ENCODE assay signal across 15 cellular contexts in genomic region chr6:107082045-107082444, GRCh38. TPM values are rescaled to one million over a fixed set of nuclear protein-coding genes. Genes with fewer than 3 reads are reported as not detected.
DNase-seq lines count a peak whose midpoint lies in the region; ATAC-seq and TF ChIP-seq lines count a peak whose summit lies in the region.
"Had no signal": no experiment of that assay in that cellular context is flagged by ENCODE, and none has a peak within 500 bp of the region (broad histone marks: within the 10 kb centered on the region; RNA-seq: fewer than 3 reads in every experiment).

No MANE protein-coding gene starts in this region.

- H3K4me3 ChIP-seq in fibroblast of villous mesenchyme (ENCODE audit: low read depth, low read length), result no peak overlapping the region
- H3K4me3 ChIP-seq in psoas muscle, result no peak overlapping the region
- H3K4me3 ChIP-seq: hepatocyte, ovary, transverse colon had no signal

- H3K4me1 Mint-ChIP-seq in activated T-cell treated with anti-CD3 and anti-CD28 coated beads, Interleukin-2, amount 50 U/mL, for 24 hours (ENCODE audit: low read depth), result peaks cover 3% of the 10 kb centered on the region

- intact Hi-C loops in psoas muscle (cut with DNase I), result no loop called here

- H3K4me1 ChIP-seq in psoas muscle, result no peaks in the 10 kb centered on the region
- H3K4me1 ChIP-seq: transverse colon had no signal

- no peaks in the 10 kb centered on the region for H3K27me3 ChIP-seq in psoas muscle (ENCODE audit: insufficient read depth in 3 of 3, low read length in 2 of 3)
- H3K27me3 ChIP-seq: hepatocyte, ovary, transverse colon had no signal

- DNase-seq in RPMI7951 (ENCODE audit: low read depth) (peak; percentile 14), fibroblast of villous mesenchyme (ENCODE audit: low read depth) (peak; percentile 49), psoas muscle (no peak), NCI-H1092 treated with DMSO at 0.1 percent for 48 hours (lab: John Stamatoyannopoulos, UW) (no peak), NCI-H1436 (lab: John Stamatoyannopoulos, UW) (no peak)
- DNase-seq in activated T-cell treated with anti-CD3 and anti-CD28 coated beads, Interleukin-2, amount 50 U/mL, for 24 hours, result no peak
- DNase-seq: activated CD8-positive, alpha-beta T cell treated with anti-CD3 and anti-CD28 coated beads for 36 hours; activated naive CD4-positive, alpha-beta T cell treated with anti-CD3 and anti-CD28 coated beads for 36 hours; CD4-positive, alpha-beta T cell; NCI-H1105; NCI-H446; ovary; T1000; transverse colon had no signal

- peaks cover 4% of the 10 kb centered on the region for H3K9me3 Mint-ChIP-seq in activated T-cell treated with anti-CD3 and anti-CD28 coated beads, Interleukin-2, amount 50 U/mL, for 24 hours
- H3K9me3 Mint-ChIP-seq: CD4-positive, alpha-beta T cell had no signal

- TF ChIP-seq CTCF in fibroblast of villous mesenchyme (IDR thresholded peaks at IDR 0.05; ENCODE audit: insufficient read depth, low read depth, low read length) (no peak), psoas muscle (IDR thresholded peaks at IDR 0.05) (no peak)

- H3K36me3 ChIP-seq in psoas muscle (ENCODE audit: insufficient read depth in 1 of 2, low read depth in 1 of 2), result no peaks in the 10 kb centered on the region
- H3K36me3 ChIP-seq: ovary, transverse colon had no signal

- no peak overlapping the region for H3K27ac Mint-ChIP-seq in activated T-cell treated with anti-CD3 and anti-CD28 coated beads, Interleukin-2, amount 50 U/mL, for 24 hours
- H3K27ac Mint-ChIP-seq: activated CD8-positive, alpha-beta T cell treated with anti-CD3 and anti-CD28 coated beads for 36 hours; activated naive CD4-positive, alpha-beta T cell treated with anti-CD3 and anti-CD28 coated beads for 36 hours; CD4-positive, alpha-beta T cell had no signal

- WGBS in psoas muscle, 3 donors, result 24 to 33% (median 27%) methylated on average over 4 of the region's 4 CpGs

- no peaks in the 10 kb centered on the region for H3K27me3 Mint-ChIP-seq in activated T-cell treated with anti-CD3 and anti-CD28 coated beads, Interleukin-2, amount 50 U/mL, for 24 hours
- H3K27me3 Mint-ChIP-seq: activated CD8-positive, alpha-beta T cell treated with anti-CD3 and anti-CD28 coated beads for 36 hours; CD4-positive, alpha-beta T cell had no signal

- peak; percentile 35 to 74 (median 56) for ATAC-seq in psoas muscle
- ATAC-seq: activated CD8-positive, alpha-beta T cell treated with anti-CD3 and anti-CD28 coated beads for 36 hours had no signal

- no peak overlapping the region for H3K4me3 Mint-ChIP-seq in activated T-cell treated with anti-CD3 and anti-CD28 coated beads, Interleukin-2, amount 50 U/mL, for 24 hours
- H3K4me3 Mint-ChIP-seq: activated CD8-positive, alpha-beta T cell treated with anti-CD3 and anti-CD28 coated beads for 36 hours; activated naive CD4-positive, alpha-beta T cell treated with anti-CD3 and anti-CD28 coated beads for 36 hours; CD4-positive, alpha-beta T cell had no signal

- no peak overlapping the region for H3K27ac ChIP-seq in psoas muscle
- H3K27ac ChIP-seq: hepatocyte, ovary, transverse colon had no signal

- H3K36me3 Mint-ChIP-seq in activated T-cell treated with anti-CD3 and anti-CD28 coated beads, Interleukin-2, amount 50 U/mL, for 24 hours (ENCODE audit: low read depth), result peaks cover 29% of the 10 kb centered on the region

- H3K9me3 ChIP-seq in psoas muscle, result no peaks in the 10 kb centered on the region
- H3K9me3 ChIP-seq: ovary had no signal

RNA-seq across cellular contexts. Expression of gene BEND3, which starts 33.3 kb away (rescaled TPM):
- 0.98 and 1.1 TPM in 2 replicates for total RNA-seq in RPMI7951 (2014; rRNA removed; shearing (Covaris generic))
- 3.5 and 4.2 TPM in 2 replicates for total RNA-seq in fibroblast of villous mesenchyme
- total RNA-seq in psoas muscle, result 1 to 10 TPM; 1.6 to 3.8 (median 1.7) TPM
- polyA plus RNA-seq in psoas muscle, result 1 to 10 TPM in 2 of 3 donors, under 1 TPM in 1; 0.52 to 2.0 (median 1.0) TPM

RNA-seq across cellular contexts. Expression of gene MTRES1, which starts 54.0 kb away (rescaled TPM):
- total RNA-seq in RPMI7951 (2014; rRNA removed; shearing (Covaris generic)), result 25.7 and 32.8 TPM in 2 replicates
- total RNA-seq in fibroblast of villous mesenchyme (12.1 and 12.2 TPM in 2 replicates), psoas muscle (10 to 100 TPM; 19.0 to 28.3 (median 26.2) TPM)
- polyA plus RNA-seq in psoas muscle, result 10 to 100 TPM; 42.0 to 64.4 (median 42.0) TPM

Comparison
In these comparisons a context has a peak if more than half of its experiments do, and no peak if none do; other contexts are left out.
1. DNase-seq: peak in RPMI7951 (single experiment) and fibroblast of villous mesenchyme (single experiment); none in psoas muscle (0 of 2), activated T-cell treated with anti-CD3 and anti-CD28 coated beads, Interleukin-2, amount 50 U/mL, for 24 hours (single experiment), NCI-H1092 treated with DMSO at 0.1 percent for 48 hours (single experiment) and NCI-H1436 (single experiment).